In genomic region chr3:149020839-149021252, GRCh38 we compare ENCODE assay signal across 21 cellular contexts. TPM values are rescaled to one million over a fixed set of nuclear protein-coding genes. Genes with fewer than 3 reads are reported as not detected.
DNase-seq lines count a peak whose midpoint lies in the region; ATAC-seq and TF ChIP-seq lines count a peak whose summit lies in the region.
"Had no signal": no experiment of that assay in that cellular context is flagged by ENCODE, and none has a peak within 500 bp of the region (broad histone marks: within the 10 kb centered on the region; RNA-seq: fewer than 3 reads in every experiment).

No MANE protein-coding gene starts in this region.

- no peak overlapping the region for H3K4me3 ChIP-seq in CD8-positive, alpha-beta memory T cell (ENCODE audit: low read length)
- H3K4me3 ChIP-seq in ovary: no peak overlapping the region
- H3K4me3 ChIP-seq: SJSA1, upper lobe of right lung had no signal

- TF ChIP-seq CTCF in ovary (IDR thresholded peaks at IDR 0.05): no peak

- no peaks in the 10 kb centered on the region for H3K27me3 ChIP-seq in CD8-positive, alpha-beta memory T cell (ENCODE audit: insufficient read depth, low read length, poor library complexity, severe bottlenecking)
- no peaks in the 10 kb centered on the region for H3K27me3 ChIP-seq in ovary
- H3K27me3 ChIP-seq: BE2C, SJSA1, upper lobe of right lung had no signal

- POLR2A ChIA-PET in activated CD4-positive, alpha-beta T cell treated with anti-CD3 and anti-CD28 coated beads for 36 hours (lab: Charles Lee): interaction anchor here (0.6 kb wide), 1 partner anchor 54 kb away, joined by 5 read pairs; no protein-coding TSS in a partner anchor
- POLR2A ChIA-PET in CD8-positive, alpha-beta memory T cell (lab: Charles Lee): no interaction called here

- H3K9me3 ChIP-seq in CD8-positive, alpha-beta memory T cell (ENCODE audit: low read length): no peaks in the 10 kb centered on the region
- no peaks in the 10 kb centered on the region for H3K9me3 ChIP-seq in ovary
- H3K9me3 ChIP-seq: BE2C, upper lobe of right lung had no signal

- ATAC-seq in activated CD4-positive, alpha-beta T cell treated with anti-CD3 and anti-CD28 coated beads for 36 hours: peak; percentile 54
- ATAC-seq in activated T-cell treated with anti-CD3 and anti-CD28 coated beads, Interleukin-2, amount 50 U/mL, for 72 hours (replicated peaks in 1 of 2): peak; percentile 19 to 57
- ATAC-seq in HG03520 (IDR thresholded peaks at IDR 0.05; ENCODE audit: unreplicated experiment): no peak
- ATAC-seq: PC-3, sciatic nerve, upper lobe of right lung had no signal

- H3K9me3 Mint-ChIP-seq in activated CD4-positive, alpha-beta T cell treated with anti-CD3 and anti-CD28 coated beads for 36 hours (ENCODE audit: low read depth): peaks cover 5% of the 10 kb centered on the region
- H3K9me3 Mint-ChIP-seq in CD8-positive, alpha-beta memory T cell: peaks cover 0 to 8% (median 0%) of the 10 kb centered on the region in 5 donors
- peaks cover 0 to 3% of the 10 kb centered on the region in 2 donors for H3K9me3 Mint-ChIP-seq in activated T-cell treated with anti-CD3 and anti-CD28 coated beads, Interleukin-2, amount 50 U/mL, for 72 hours

- no peak for TF ChIP-seq EP300 in ovary (IDR thresholded peaks at IDR 0.05)

- intact Hi-C loops in activated CD4-positive, alpha-beta T cell treated with anti-CD3 and anti-CD28 coated beads for 36 hours (cut with DNase I, micrococcal nuclease): no loop called here
- intact Hi-C loops in ovary (cut with DNase I): no loop called here

- no peaks in the 10 kb centered on the region for H3K4me1 ChIP-seq in CD8-positive, alpha-beta memory T cell (ENCODE audit: insufficient read depth, low read length)
- H3K4me1 ChIP-seq in ovary (ENCODE audit: insufficient read depth): no peaks in the 10 kb centered on the region
- H3K4me1 ChIP-seq: BE2C, upper lobe of right lung had no signal

- WGBS in ovary, 3 donors: 75 to 89% (median 86%) methylated on average over 4 of the region's 4 CpGs

- peaks cover 12% of the 10 kb centered on the region for H3K36me3 ChIP-seq in CD8-positive, alpha-beta memory T cell (ENCODE audit: insufficient read depth, low read length)
- H3K36me3 ChIP-seq in ovary: no peaks in the 10 kb centered on the region

- H3K36me3 Mint-ChIP-seq in activated CD4-positive, alpha-beta T cell treated with anti-CD3 and anti-CD28 coated beads for 36 hours (ENCODE audit: low read depth): peaks cover 43% of the 10 kb centered on the region
- peaks cover 18 to 72% (median 21%) of the 10 kb centered on the region in 3 donors for H3K36me3 Mint-ChIP-seq in CD8-positive, alpha-beta memory T cell
- peaks cover 6 to 11% of the 10 kb centered on the region in 2 donors for H3K36me3 Mint-ChIP-seq in activated T-cell treated with anti-CD3 and anti-CD28 coated beads, Interleukin-2, amount 50 U/mL, for 72 hours (ENCODE audit: insufficient read depth in 2 of 2)

- H3K27ac ChIP-seq in CD8-positive, alpha-beta memory T cell (ENCODE audit: low read depth, low read length): no peak overlapping the region
- H3K27ac ChIP-seq in ovary: no peak overlapping the region
- H3K27ac ChIP-seq: KMS-11, SJSA1, upper lobe of right lung had no signal

- no peak for TF ChIP-seq POLR2A in ovary (IDR thresholded peaks at IDR 0.05)

- H3K27ac Mint-ChIP-seq in activated CD4-positive, alpha-beta T cell treated with anti-CD3 and anti-CD28 coated beads for 36 hours: no peak overlapping the region
- H3K27ac Mint-ChIP-seq in CD8-positive, alpha-beta memory T cell: peak overlapping the region in 7 of 8 donors; percentile 43 to 93 (median 85)
- H3K27ac Mint-ChIP-seq in activated T-cell treated with anti-CD3 and anti-CD28 coated beads, Interleukin-2, amount 50 U/mL, for 72 hours: no peak overlapping the region
- H3K27ac Mint-ChIP-seq: activated T-helper 2 cell treated with anti-CD3 and anti-CD28 coated beads, Interferon-gamma antibody, Interleukin-2, Interleukin-4, amounts not matched to agents 10 μg/mL and 5 μg/mL and 100 μg/mL, durations not matched to agents 14 hours and 24 hours and 36 hours had no signal

- DNase-seq in activated CD4-positive, alpha-beta T cell treated with anti-CD3 and anti-CD28 coated beads for 36 hours: peak; percentile 42
- DNase-seq in activated CD4-positive, alpha-beta T cell treated with anti-CD3 and anti-CD28 coated beads for 1 hour: no peak
- no peak for DNase-seq in CD8-positive, alpha-beta memory T cell
- DNase-seq in activated T-cell treated with anti-CD3 and anti-CD28 coated beads, Interleukin-2, amount 50 U/mL, for 72 hours: no peak
- DNase-seq in kidney tubule cell (ENCODE audit: low spot score) (peak; percentile 12), kidney glomerular epithelial cell (lab: John Stamatoyannopoulos, UW) (no peak), ovary (no peak)
- DNase-seq: 8988T; activated CD4-positive, CD25-positive, alpha-beta regulatory T cell treated with anti-CD3 and anti-CD28 coated beads, Interleukin-2, amount 50 U/mL, for 72 hours; BE2C; cerebellar nuclear complex; effector memory CD4-positive, alpha-beta T cell; GF-D8; NCI-H1092; PC-3; upper lobe of right lung had no signal

- H3K4me3 Mint-ChIP-seq in activated CD4-positive, alpha-beta T cell treated with anti-CD3 and anti-CD28 coated beads for 36 hours: no peak overlapping the region
- no peak overlapping the region for H3K4me3 Mint-ChIP-seq in CD8-positive, alpha-beta memory T cell
- H3K4me3 Mint-ChIP-seq in activated T-cell treated with anti-CD3 and anti-CD28 coated beads, Interleukin-2, amount 50 U/mL, for 72 hours: peak overlapping the region in 1 of 2 donors; percentile 2

- CTCF ChIA-PET in activated CD4-positive, alpha-beta T cell treated with anti-CD3 and anti-CD28 coated beads for 36 hours (lab: Charles Lee): interaction anchor here (0.7 kb wide), 1 partner anchor 22 kb away, joined by 3 read pairs; no protein-coding TSS in a partner anchor
- CTCF ChIA-PET in CD8-positive, alpha-beta memory T cell (lab: Charles Lee): interaction anchor here (1.2 to 2.1 kb wide), 4 partner anchors 19 to 65 kb away, joined by 3 to 5 read pairs (median 4); no protein-coding TSS in a partner anchor

- H3K4me1 Mint-ChIP-seq in activated CD4-positive, alpha-beta T cell treated with anti-CD3 and anti-CD28 coated beads for 36 hours: peaks cover 30% of the 10 kb centered on the region
- H3K4me1 Mint-ChIP-seq in CD8-positive, alpha-beta memory T cell: peaks cover 48 to 54% (median 50%) of the 10 kb centered on the region in 3 donors
- peaks cover 12% of the 10 kb centered on the region for H3K4me1 Mint-ChIP-seq in activated T-cell treated with anti-CD3 and anti-CD28 coated beads, Interleukin-2, amount 50 U/mL, for 72 hours (ENCODE audit: low read depth)

- H3K27me3 Mint-ChIP-seq in activated CD4-positive, alpha-beta T cell treated with anti-CD3 and anti-CD28 coated beads for 36 hours: no peaks in the 10 kb centered on the region
- H3K27me3 Mint-ChIP-seq in CD8-positive, alpha-beta memory T cell: peaks cover 0 to 1% of the 10 kb centered on the region in 2 donors
- H3K27me3 Mint-ChIP-seq in activated T-cell treated with anti-CD3 and anti-CD28 coated beads, Interleukin-2, amount 50 U/mL, for 72 hours (ENCODE audit: low read depth): no peaks in the 10 kb centered on the region

RNA-seq across cellular contexts. Expression of gene GYG1, which starts 29.5 kb away (rescaled TPM):
- total RNA-seq in activated CD4-positive, alpha-beta T cell treated with anti-CD3 and anti-CD28 coated beads for 36 hours: 10 to 100 TPM; 13.3 to 14.0 TPM
- 10 to 100 TPM; 31.9 to 35.0 TPM for total RNA-seq in CD8-positive, alpha-beta memory T cell
- polyA plus RNA-seq in CD8-positive, alpha-beta memory T cell: 78.3 TPM
- 10 to 100 TPM; 14.1 to 21.7 TPM for total RNA-seq in activated T-cell treated with anti-CD3 and anti-CD28 coated beads, Interleukin-2, amount 50 U/mL, for 72 hours
- total RNA-seq in ovary: 10 to 100 TPM; 23.8 to 73.8 (median 54.0) TPM
- polyA plus RNA-seq in ovary: 10 to 100 TPM; 58.4 to 86.1 TPM

Comparison
In these comparisons a context has a peak if more than half of its experiments do, and no peak if none do; other contexts are left out.
1. DNase-seq: peak in activated CD4-positive, alpha-beta T cell treated with anti-CD3 and anti-CD28 coated beads for 36 hours (single experiment) and kidney tubule cell (single experiment); none in activated CD4-positive, alpha-beta T cell treated with anti-CD3 and anti-CD28 coated beads for 1 hour (single experiment), CD8-positive, alpha-beta memory T cell (0 of 5), activated T-cell treated with anti-CD3 and anti-CD28 coated beads, Interleukin-2, amount 50 U/mL, for 72 hours (0 of 2), kidney glomerular epithelial cell (single experiment) and ovary (0 of 5).
2. H3K27ac Mint-ChIP-seq: peak in CD8-positive, alpha-beta memory T cell (7 of 8); none in activated CD4-positive, alpha-beta T cell treated with anti-CD3 and anti-CD28 coated beads for 36 hours (single experiment) and activated T-cell treated with anti-CD3 and anti-CD28 coated beads, Interleukin-2, amount 50 U/mL, for 72 hours (single experiment).